In the genomic region with DNA sequence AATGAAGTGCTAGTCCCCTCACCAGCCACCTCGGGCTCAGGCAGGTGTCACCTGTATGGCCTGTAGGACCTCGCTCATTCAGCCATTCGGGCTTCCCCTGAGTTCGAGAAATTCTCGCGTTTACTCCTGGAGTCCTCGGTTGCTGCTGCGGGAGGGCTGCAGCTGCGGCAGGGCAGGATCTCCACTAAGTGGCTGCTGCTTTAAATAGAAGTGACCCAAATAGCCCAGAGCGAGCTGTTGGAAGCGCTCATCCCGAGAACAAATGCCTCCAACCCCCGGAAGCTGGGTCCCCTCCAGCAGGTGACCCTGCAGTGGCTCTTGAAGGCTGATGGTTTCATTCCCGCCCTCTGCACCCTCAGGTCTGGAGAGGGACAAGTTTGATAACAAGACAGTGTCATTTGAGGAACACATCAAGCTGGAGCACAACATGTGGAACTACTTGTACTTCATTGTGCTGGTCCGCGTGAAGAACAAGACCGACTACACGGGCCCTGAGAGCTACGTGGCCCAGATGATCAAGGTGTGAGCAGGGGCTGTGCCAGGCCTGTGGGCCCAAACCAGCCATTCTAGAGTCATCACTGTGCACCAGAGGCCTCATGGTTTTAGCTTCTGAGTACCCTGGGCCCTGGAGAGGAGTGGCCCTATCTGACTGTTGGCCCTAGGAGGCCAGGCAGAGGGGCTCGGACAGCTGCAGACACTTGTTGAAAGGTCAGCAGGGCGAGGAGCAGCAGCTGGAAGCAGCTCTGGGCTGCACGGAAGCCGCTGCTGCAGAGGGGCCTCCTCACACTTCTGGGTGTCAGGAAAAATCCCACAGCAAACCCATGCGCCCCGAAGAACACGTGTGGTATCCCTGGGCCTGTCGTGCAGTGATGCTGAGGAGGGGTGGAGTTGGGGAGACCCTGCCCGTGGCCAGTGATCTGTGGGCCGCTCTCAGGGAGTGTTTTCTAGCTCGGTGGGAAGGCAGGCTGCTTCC, we compare ENCODE assay signal across 9 cellular contexts. TPM values are rescaled to one million over a fixed set of nuclear protein-coding genes. Genes with fewer than 3 reads are reported as not detected.
DNase-seq lines count a peak whose midpoint lies in the region; ATAC-seq, FAIRE-seq and TF ChIP-seq lines count a peak whose summit lies in the region.
"Had no signal": no experiment of that assay in that cellular context is flagged by ENCODE, and none has a peak within 500 bp of the region (broad histone marks: within the 10 kb centered on the region; RNA-seq: fewer than 3 reads in every experiment).

No MANE protein-coding gene starts in this region.

- TF ChIP-seq POLR2A in tibial nerve (IDR thresholded peaks at IDR 0.05), result no peak

- peaks cover 6% of the 10 kb centered on the region for H4K20me1 ChIP-seq in keratinocyte (ENCODE audit: control insufficient read depth, extremely low read depth, insufficient read depth, low read length)

- H3K27me3 ChIP-seq in keratinocyte (ENCODE audit: control insufficient read depth, extremely low read depth, insufficient read depth, low read length) (no peaks in the 10 kb centered on the region), tibial nerve (no peaks in the 10 kb centered on the region)

- no peaks in the 10 kb centered on the region for H3K9me3 ChIP-seq in keratinocyte (ENCODE audit: control insufficient read depth, low read depth, low read length)
- no peaks in the 10 kb centered on the region for H3K9me3 ChIP-seq in tibial nerve
- H3K9me3 ChIP-seq: thoracic aorta had no signal

- 69 to 70% methylated on average over 29 to 30 of the region's 30 CpGs for WGBS in tibial nerve, 2 donors

- no peak for TF ChIP-seq EP300 in tibial nerve (IDR thresholded peaks at IDR 0.05)

- H3K9me3 Mint-ChIP-seq in activated T-cell treated with anti-CD3 and anti-CD28 coated beads, Interleukin-2, amount 50 U/mL, for 24 hours, result no peaks in the 10 kb centered on the region
- no peaks in the 10 kb centered on the region for H3K9me3 Mint-ChIP-seq in activated T-helper 2 cell treated with anti-CD3 and anti-CD28 coated beads, Interferon-gamma antibody, Interleukin-2, Interleukin-4, amounts not matched to agents 10 μg/mL and 5 μg/mL and 100 μg/mL, durations not matched to agents 14 hours and 24 hours and 36 hours

- H3K27ac ChIP-seq in keratinocyte (ENCODE audit: control insufficient read depth, insufficient read depth, low read length), result peak overlapping the region; percentile 89
- peak overlapping the region; percentile 14 to 73 (median 68) for H3K27ac ChIP-seq in tibial nerve
- H3K27ac ChIP-seq: thoracic aorta had no signal

- peaks cover 62 to 79% of the 10 kb centered on the region in 2 experiments for H3K36me3 ChIP-seq in keratinocyte (ENCODE audit: control insufficient read depth in 2 of 2, extremely low read depth in 1 of 2, insufficient read depth in 2 of 2, low read length in 2 of 2)
- H3K36me3 ChIP-seq in tibial nerve, result peaks cover 0 to 97% (median 18%) of the 10 kb centered on the region in 3 donors

- peaks cover 72% of the 10 kb centered on the region for H3K4me1 Mint-ChIP-seq in activated T-cell treated with anti-CD3 and anti-CD28 coated beads, Interleukin-2, amount 50 U/mL, for 24 hours (ENCODE audit: low read depth)
- H3K4me1 Mint-ChIP-seq in activated T-helper 2 cell treated with anti-CD3 and anti-CD28 coated beads, Interferon-gamma antibody, Interleukin-2, Interleukin-4, amounts not matched to agents 10 μg/mL and 5 μg/mL and 100 μg/mL, durations not matched to agents 14 hours and 24 hours and 36 hours (ENCODE audit: low read depth), result peaks cover 59% of the 10 kb centered on the region

- no peak overlapping the region for H2AFZ ChIP-seq in keratinocyte (ENCODE audit: control insufficient read depth, low read length)

- peak; percentile 39 for DNase-seq in activated T-cell treated with anti-CD3 and anti-CD28 coated beads, Interleukin-2, amount 50 U/mL, for 24 hours
- DNase-seq in activated T-cell treated with anti-CD3 and anti-CD28 coated beads, Interleukin-2, amount 50 U/mL, for 1 hour, result no peak
- DNase-seq in activated T-helper 2 cell treated with anti-CD3 and anti-CD28 coated beads, Interferon-gamma antibody, Interleukin-2, Interleukin-4, amounts not matched to agents 10 μg/mL and 5 μg/mL and 100 μg/mL, durations not matched to agents 14 hours and 24 hours and 36 hours (ENCODE audit: low spot score), result no peak
- DNase-seq in keratinocyte (ENCODE audit: low read depth, low spot score) (no peak), tibial nerve (ENCODE audit: low spot score in 2 of 2) (no peak), NCI-H510A (lab: John Stamatoyannopoulos, UW) (no peak), RKO (ENCODE audit: low spot score) (no peak)

- dilution Hi-C loops in keratinocyte (cut with MboI; ENCODE audit: extremely low pct_ligation_motif_present, low sequenced_read_pairs), result no loop called here

- H3K27ac Mint-ChIP-seq in activated T-cell treated with anti-CD3 and anti-CD28 coated beads, Interleukin-2, amount 50 U/mL, for 24 hours, result peak overlapping the region; percentile 96
- peak overlapping the region; percentile 96 for H3K27ac Mint-ChIP-seq in activated T-helper 2 cell treated with anti-CD3 and anti-CD28 coated beads, Interferon-gamma antibody, Interleukin-2, Interleukin-4, amounts not matched to agents 10 μg/mL and 5 μg/mL and 100 μg/mL, durations not matched to agents 14 hours and 24 hours and 36 hours

- H3K27me3 Mint-ChIP-seq in activated T-cell treated with anti-CD3 and anti-CD28 coated beads, Interleukin-2, amount 50 U/mL, for 24 hours, result no peaks in the 10 kb centered on the region
- no peaks in the 10 kb centered on the region for H3K27me3 Mint-ChIP-seq in activated T-helper 2 cell treated with anti-CD3 and anti-CD28 coated beads, Interferon-gamma antibody, Interleukin-2, Interleukin-4, amounts not matched to agents 10 μg/mL and 5 μg/mL and 100 μg/mL, durations not matched to agents 14 hours and 24 hours and 36 hours (ENCODE audit: low read depth)

- no peaks in the 10 kb centered on the region for H3K79me2 ChIP-seq in keratinocyte (ENCODE audit: control insufficient read depth, insufficient read depth, low read length)

- H3K9ac ChIP-seq in keratinocyte (ENCODE audit: control insufficient read depth, extremely low read depth, insufficient read depth, low read length), result peak overlapping the region; percentile 67

- peaks cover 100% of the 10 kb centered on the region for H3K36me3 Mint-ChIP-seq in activated T-cell treated with anti-CD3 and anti-CD28 coated beads, Interleukin-2, amount 50 U/mL, for 24 hours (ENCODE audit: low read depth)
- H3K36me3 Mint-ChIP-seq in activated T-helper 2 cell treated with anti-CD3 and anti-CD28 coated beads, Interferon-gamma antibody, Interleukin-2, Interleukin-4, amounts not matched to agents 10 μg/mL and 5 μg/mL and 100 μg/mL, durations not matched to agents 14 hours and 24 hours and 36 hours (ENCODE audit: low read depth), result peaks cover 80% of the 10 kb centered on the region

- no peak overlapping the region for H3K4me2 ChIP-seq in keratinocyte (ENCODE audit: control insufficient read depth, extremely low read depth, insufficient read depth, low read depth, low read length)

- H3K4me1 ChIP-seq in keratinocyte (ENCODE audit: control insufficient read depth, extremely low read depth, insufficient read depth, low read length) (peaks cover 40% of the 10 kb centered on the region), tibial nerve (peaks cover 0 to 80% (median 51%) of the 10 kb centered on the region in 4 donors)

- H3K9me1 ChIP-seq in keratinocyte (ENCODE audit: control insufficient read depth, extremely low read depth, insufficient read depth, low read length), result no peaks in the 10 kb centered on the region

- no peak for ATAC-seq in GM19324 (IDR thresholded peaks at IDR 0.05; ENCODE audit: low FRiP score, unreplicated experiment)

- H3K4me3 ChIP-seq in keratinocyte (ENCODE audit: control insufficient read depth in 2 of 3, extremely low read depth in 1 of 3, insufficient read depth in 2 of 3, low read depth in 1 of 3, low read length in 3 of 3) (no peak overlapping the region), tibial nerve (no peak overlapping the region)
- H3K4me3 ChIP-seq: thoracic aorta had no signal

- no peak for TF ChIP-seq CTCF in keratinocyte (optimal IDR thresholded peaks at IDR 0.05 in 1 of 3, IDR thresholded peaks at IDR 0.05 in 1 of 3, conservative IDR thresholded peaks at IDR 0.05 in 1 of 3; ENCODE audit: extremely low read depth in 1 of 3, insufficient read depth in 2 of 3, low read length in 3 of 3)
- no peak for TF ChIP-seq CTCF in tibial nerve (IDR thresholded peaks at IDR 0.05)

- intact Hi-C loops in activated T-helper 2 cell treated with anti-CD3 and anti-CD28 coated beads, Interferon-gamma antibody, Interleukin-2, Interleukin-4, amounts not matched to agents 10 μg/mL and 5 μg/mL and 100 μg/mL, durations not matched to agents 14 hours and 24 hours and 36 hours (cut with micrococcal nuclease), result loop anchor here (5.0 to 10.0 kb wide), 3 partner anchors 61 to 279 kb away; partner anchors contain the start of genes CUTA, PHF1 and ZBTB9

- no peak for FAIRE-seq in keratinocyte (lab: Jason Lieb, UNC)

- H3K4me3 Mint-ChIP-seq in activated T-cell treated with anti-CD3 and anti-CD28 coated beads, Interleukin-2, amount 50 U/mL, for 24 hours, result peak overlapping the region; percentile 46
- no peak overlapping the region for H3K4me3 Mint-ChIP-seq in activated T-helper 2 cell treated with anti-CD3 and anti-CD28 coated beads, Interferon-gamma antibody, Interleukin-2, Interleukin-4, amounts not matched to agents 10 μg/mL and 5 μg/mL and 100 μg/mL, durations not matched to agents 14 hours and 24 hours and 36 hours (ENCODE audit: low read depth)

RNA-seq across cellular contexts. Expression of gene UQCC2, which starts 18.0 kb away (rescaled TPM):
- total RNA-seq in activated T-helper 2 cell treated with anti-CD3 and anti-CD28 coated beads, Interferon-gamma antibody, Interleukin-2, Interleukin-4, amounts not matched to agents 10 μg/mL and 5 μg/mL and 100 μg/mL, durations not matched to agents 14 hours and 24 hours and 36 hours, result 136 and 137 TPM in 2 replicates
- polyA plus RNA-seq in keratinocyte, result 43.8 to 76.7 TPM (median 71.4 TPM) in 3 replicates
- 26.5 TPM for polyA plus RNA-seq in keratinocyte (2011; ENCODE audit: low read depth)
- polyA plus RNA-seq in keratinocyte (2011; cell fraction: cytosol; rRNA removed), result 22.3 and 22.6 TPM in 2 replicates
- 11.0 and 12.1 TPM in 2 replicates for polyA plus RNA-seq in keratinocyte (2011; cell fraction: nucleus; rRNA removed)
- polyA plus RNA-seq in keratinocyte (2012; ENCODE audit: low replicate concordance), result 140 and 159 TPM in 2 replicates
- 9.6 to 14.3 TPM (median 12.0 TPM) in 3 replicates for polyA minus RNA-seq in keratinocyte
- polyA minus RNA-seq in keratinocyte (2011; cell fraction: cytosol; rRNA and poly(A)+ RNA removed), result 14.4 TPM
- 3.6 and 5.1 TPM in 2 replicates for polyA minus RNA-seq in keratinocyte (2011; cell fraction: nucleus; rRNA and poly(A)+ RNA removed)
- total RNA-seq in tibial nerve, result 10 to 100 TPM; 14.5 to 29.7 (median 23.4) TPM

RNA-seq across cellular contexts. Expression of gene IP6K3, which starts 53.2 kb away (rescaled TPM):
- not detected in 2 replicates for total RNA-seq in activated T-helper 2 cell treated with anti-CD3 and anti-CD28 coated beads, Interferon-gamma antibody, Interleukin-2, Interleukin-4, amounts not matched to agents 10 μg/mL and 5 μg/mL and 100 μg/mL, durations not matched to agents 14 hours and 24 hours and 36 hours
- polyA plus RNA-seq in keratinocyte, result 0.05 TPM in 1 of 3 replicates, not detected in the others
- polyA plus RNA-seq in keratinocyte (2011; ENCODE audit: low read depth), result not detected
- polyA plus RNA-seq in keratinocyte (2011; cell fraction: cytosol; rRNA removed), result not detected in 2 replicates
- polyA plus RNA-seq in keratinocyte (2011; cell fraction: nucleus; rRNA removed), result not detected in 2 replicates
- polyA plus RNA-seq in keratinocyte (2012; ENCODE audit: low replicate concordance), result not detected in 2 replicates
- not detected in 3 replicates for polyA minus RNA-seq in keratinocyte
- not detected for polyA minus RNA-seq in keratinocyte (2011; cell fraction: cytosol; rRNA and poly(A)+ RNA removed)
- polyA minus RNA-seq in keratinocyte (2011; cell fraction: nucleus; rRNA and poly(A)+ RNA removed), result not detected in 2 replicates
- 1 to 10 TPM in 3 of 4 donors, under 1 TPM in 1; 0.39 to 3.0 (median 1.7) TPM for total RNA-seq in tibial nerve
